ENCODE assay signal across 17 cellular contexts in the genomic region with DNA sequence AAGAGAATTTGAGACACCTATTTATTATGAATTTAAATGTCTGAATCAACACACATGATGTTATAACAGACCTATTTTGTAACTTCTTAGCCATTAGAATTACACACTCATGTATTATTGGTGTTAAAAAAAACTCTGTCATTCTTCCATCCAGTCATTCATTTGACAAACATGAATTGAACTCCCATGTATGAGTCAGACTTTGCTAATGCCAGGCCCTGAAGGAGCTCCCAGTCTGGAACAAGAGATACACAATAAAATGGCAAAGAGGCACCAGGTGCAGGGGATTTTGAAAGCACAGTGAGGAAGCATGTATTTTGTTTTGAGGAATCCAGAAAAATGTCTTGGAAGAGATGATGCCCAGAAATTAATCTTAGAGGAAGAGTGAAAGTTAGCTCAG.
DNase-seq lines count a peak whose midpoint lies in the region; ATAC-seq and TF ChIP-seq lines count a peak whose summit lies in the region.
"Had no signal": no experiment of that assay in that cellular context is flagged by ENCODE, and none has a peak within 500 bp of the region (broad histone marks: within the 10 kb centered on the region; RNA-seq: fewer than 3 reads in every experiment).

No MANE protein-coding gene starts in this region.

- intact Hi-C loops in colonic mucosa (cut with DNase I) = no loop called here

- H2AFZ ChIP-seq in hepatocyte = no peak overlapping the region

- peak; percentile 87 for ATAC-seq in RWPE2 (ENCODE audit: low read depth)
- ATAC-seq in HG02623 (IDR thresholded peaks at IDR 0.05; ENCODE audit: unreplicated experiment) = no peak
- ATAC-seq: left cardiac atrium; naive thymus-derived CD8-positive, alpha-beta T cell had no signal

- H3K27ac ChIP-seq in RWPE2 (ENCODE audit: poor library complexity, severe bottlenecking) (peak overlapping the region; percentile 53), hepatocyte (peak overlapping the region; percentile 47), colonic mucosa (no peak overlapping the region)
- H3K27ac ChIP-seq: BLaER1 treated with 17β-estradiol and CSF1 and Interleukin-3, amounts not matched to agents 10 nM and 100 nM; right lobe of liver had no signal

- H3K36me3 ChIP-seq in RWPE2 (ENCODE audit: low read depth) (no peaks in the 10 kb centered on the region), hepatocyte (replicated peaks; ENCODE audit: insufficient read depth, low read depth) (no peaks in the 10 kb centered on the region), colonic mucosa (no peaks in the 10 kb centered on the region)
- H3K36me3 ChIP-seq: BLaER1 treated with 17β-estradiol and CSF1 and Interleukin-3, amounts not matched to agents 10 nM and 100 nM; HAP-1; right lobe of liver had no signal

- no peaks in the 10 kb centered on the region for H4K20me1 ChIP-seq in hepatocyte (ENCODE audit: insufficient read depth, poor library complexity, severe bottlenecking)
- H4K20me1 ChIP-seq: BLaER1 treated with 17β-estradiol and CSF1 and Interleukin-3, amounts not matched to agents 10 nM and 100 nM had no signal

- H3K9me3 ChIP-seq in RWPE2 (ENCODE audit: severe bottlenecking) (no peaks in the 10 kb centered on the region), hepatocyte (ENCODE audit: low read depth) (no peaks in the 10 kb centered on the region), colonic mucosa (no peaks in the 10 kb centered on the region)
- H3K9me3 ChIP-seq: HAP-1, right lobe of liver had no signal

- DNase-seq in AG10803 (ENCODE audit: low read depth) (peak; percentile 4), HT-29 (ENCODE audit: low spot score) (peak; percentile 28), RWPE2 (ENCODE audit: low spot score) (no peak), hepatocyte (ENCODE audit: low spot score) (peak; percentile 9), colonic mucosa (no peak), DMS 273 (lab: John Stamatoyannopoulos, UW; ENCODE audit: unreplicated experiment) (no peak), NCI-H1694 (lab: John Stamatoyannopoulos, UW) (no peak)
- DNase-seq: activated B cell treated with CpG ODN at 0.5 μM for 24 hours; activated T-cell treated with anti-CD3 and anti-CD28 coated beads for 4 hours; amygdala; left cardiac atrium; naive thymus-derived CD8-positive, alpha-beta T cell; NCI-H1417 treated with DMSO at 0.1 percent for 48 hours; right lobe of liver had no signal

- no peak overlapping the region for H3K4me2 ChIP-seq in hepatocyte
- H3K4me2 ChIP-seq: BLaER1 treated with 17β-estradiol and CSF1 and Interleukin-3, amounts not matched to agents 10 nM and 100 nM had no signal

- no peak overlapping the region for H3K9ac ChIP-seq in colonic mucosa (ENCODE audit: low read depth in 2 of 2, low read length in 2 of 2)
- H3K9ac ChIP-seq: BLaER1 treated with 17β-estradiol and CSF1 and Interleukin-3, amounts not matched to agents 10 nM and 100 nM had no signal

- H3K4me1 ChIP-seq in RWPE2 (ENCODE audit: insufficient read depth, poor library complexity, severe bottlenecking) (peaks cover 12% of the 10 kb centered on the region), hepatocyte (ENCODE audit: insufficient read depth) (peaks cover 10% of the 10 kb centered on the region), colonic mucosa (no peaks in the 10 kb centered on the region)
- H3K4me1 ChIP-seq: BLaER1 treated with 17β-estradiol and CSF1 and Interleukin-3, amounts not matched to agents 10 nM and 100 nM; HAP-1; right lobe of liver had no signal

- no peaks in the 10 kb centered on the region for H3K9me2 ChIP-seq in hepatocyte (replicated peaks; ENCODE audit: insufficient read depth)

- H3K27me3 ChIP-seq in RWPE2 (ENCODE audit: insufficient read depth, poor library complexity, severe bottlenecking) (no peaks in the 10 kb centered on the region), hepatocyte (no peaks in the 10 kb centered on the region), colonic mucosa (no peaks in the 10 kb centered on the region)
- H3K27me3 ChIP-seq: BLaER1 treated with 17β-estradiol and CSF1 and Interleukin-3, amounts not matched to agents 10 nM and 100 nM; right lobe of liver had no signal

- H3K4me3 ChIP-seq in AG10803 (ENCODE audit: low read length) (no peak overlapping the region), RWPE2 (ENCODE audit: severe bottlenecking) (no peak overlapping the region), hepatocyte (no peak overlapping the region), colonic mucosa (no peak overlapping the region)
- H3K4me3 ChIP-seq: BLaER1 treated with 17β-estradiol and CSF1 and Interleukin-3, amounts not matched to agents 10 nM and 100 nM; HAP-1; right lobe of liver had no signal

- TF ChIP-seq CTCF in AG10803 (conservative IDR thresholded peaks at IDR 0.05; ENCODE audit: low read length) = no peak
- TF ChIP-seq CTCF in RWPE2 (IDR thresholded peaks at IDR 0.05; ENCODE audit: poor library complexity, severe bottlenecking) = no peak
- no peak for TF ChIP-seq CTCF in hepatocyte (IDR thresholded peaks at IDR 0.05; ENCODE audit: poor library complexity)
- TF ChIP-seq CTCF in colonic mucosa (IDR thresholded peaks at IDR 0.05) = no peak

- no peaks in the 10 kb centered on the region for H3K79me2 ChIP-seq in hepatocyte

Comparison
In these comparisons a context has a peak if more than half of its experiments do, and no peak if none do; other contexts are left out.
1. DNase-seq: peak in AG10803 (single experiment), HT-29 (single experiment) and hepatocyte (single experiment); none in RWPE2 (single experiment), colonic mucosa (single experiment), DMS 273 (single experiment) and NCI-H1694 (single experiment).